ENCODE assay signal across 17 cellular contexts in the genomic region with DNA sequence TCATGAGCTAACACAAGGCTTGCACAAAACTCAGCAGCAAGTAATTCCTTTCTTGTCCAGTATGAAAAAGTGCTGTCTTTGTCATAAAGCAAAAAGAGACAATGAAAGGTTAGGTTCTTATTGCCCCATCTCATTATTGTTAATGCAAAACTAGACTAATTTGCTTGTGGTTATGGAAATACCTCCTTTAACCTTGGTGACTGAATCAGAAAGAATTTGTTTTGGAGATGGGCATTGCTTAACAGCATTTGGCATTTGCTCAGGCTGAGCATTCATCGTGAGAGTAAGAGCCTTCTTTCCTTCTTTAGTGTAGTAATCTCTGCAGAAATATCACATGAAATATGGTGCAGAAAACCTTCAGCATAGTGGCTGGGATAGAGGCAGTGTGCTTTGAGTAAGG.
DNase-seq lines count a peak whose midpoint lies in the region; TF ChIP-seq lines count a peak whose summit lies in the region.
"Had no signal": no experiment of that assay in that cellular context is flagged by ENCODE, and none has a peak within 500 bp of the region (broad histone marks: within the 10 kb centered on the region; RNA-seq: fewer than 3 reads in every experiment).

No MANE protein-coding gene starts in this region.

- DNase-seq in AG04449 (ENCODE audit: low read depth, low spot score), result peak; percentile 58
- DNase-seq in HT1080 (ENCODE audit: low read depth), result peak; percentile 60
- peak; percentile 67 to 88 for DNase-seq in cardiac fibroblast (ENCODE audit: low read depth in 2 of 2)
- DNase-seq in kidney glomerular epithelial cell (lab: John Stamatoyannopoulos, UW), result peak; percentile 94
- DNase-seq in C1 segment of cervical spinal cord (lab: John Stamatoyannopoulos, UW), result no peak
- DNase-seq in DMS153 (lab: John Stamatoyannopoulos, UW), result no peak
- no peak for DNase-seq in activated CD8-positive, alpha-beta memory T cell treated with anti-CD3 and anti-CD28 coated beads, Interleukin-2, amount 50 U/mL, for 48 hours
- no peak for DNase-seq in hepatic stellate cell (ENCODE audit: low spot score)
- DNase-seq: activated CD8-positive, alpha-beta memory T cell treated with anti-CD3 and anti-CD28 coated beads, Interleukin-2, amount 10 ng/mL, durations not matched to agents 7 days and 5 days; activated naive CD4-positive, alpha-beta T cell; effector memory CD4-positive, alpha-beta T cell; heart left ventricle; NCI-H2029 treated with DMSO at 0.1 percent for 48 hours; NCI-H69; WERI-Rb-1 had no signal

- CTCF ChIA-PET in AG04449 (lab: Yijun Ruan, JAX), result no interaction called here

- TF ChIP-seq CTCF in AG04449 (IDR thresholded peaks at IDR 0.05; ENCODE audit: insufficient read depth, low read length, missing control alignments) (no peak), cardiac fibroblast (IDR thresholded peaks at IDR 0.05; ENCODE audit: low read depth, low read length) (no peak)

- H3K4me3 ChIP-seq in AG04449 (ENCODE audit: low read depth, low read length) (no peak overlapping the region), cardiac fibroblast (replicated peaks in 1 of 2; ENCODE audit: low read depth in 2 of 2, low read length in 2 of 2) (no peak overlapping the region)
- H3K4me3 ChIP-seq: A549, cardiac muscle cell, heart left ventricle had no signal

- POLR2A ChIA-PET in AG04449 (lab: Yijun Ruan, JAX), result no interaction called here

Comparison
In these comparisons a context has a peak if more than half of its experiments do, and no peak if none do; other contexts are left out.
1. DNase-seq: peak in AG04449 (single experiment), HT1080 (single experiment), cardiac fibroblast (2 of 2) and kidney glomerular epithelial cell (single experiment); none in C1 segment of cervical spinal cord (0 of 14), DMS153 (single experiment), activated CD8-positive, alpha-beta memory T cell treated with anti-CD3 and anti-CD28 coated beads, Interleukin-2, amount 50 U/mL, for 48 hours (single experiment) and hepatic stellate cell (single experiment).